ENCODE assay signal across 27 cellular contexts in the genomic region with DNA sequence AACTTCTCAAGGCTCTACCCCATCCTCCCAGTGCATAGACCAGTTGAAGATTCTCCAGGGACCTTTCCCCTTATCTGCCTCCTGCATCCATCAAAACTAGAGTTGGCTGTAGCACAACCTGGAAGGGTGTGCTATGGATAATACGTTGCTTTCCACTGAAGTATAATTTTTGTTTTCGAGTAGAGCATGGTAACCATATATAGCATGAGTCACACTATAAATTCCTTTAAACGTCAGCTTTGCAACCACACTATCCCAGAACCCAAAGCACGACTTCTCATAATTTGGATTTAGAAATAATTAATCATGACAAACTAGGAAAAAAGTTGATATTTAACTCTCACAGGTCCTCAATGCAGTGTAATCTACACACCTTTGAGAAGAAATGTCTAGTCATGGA.
"Had no signal": no experiment of that assay in that cellular context is flagged by ENCODE, and none has a peak within 500 bp of the region (broad histone marks: within the 10 kb centered on the region; RNA-seq: fewer than 3 reads in every experiment).

No MANE protein-coding gene starts in this region.

- H3K27me3 ChIP-seq: Peyer's patch had no signal

- H3K4me3 Mint-ChIP-seq: T-cell; T-helper 1 cell treated with Interleukin-12 subunit alpha and Interleukin-12 subunit beta and Interleukin-4 antibody, amounts not matched to agents 30 μg/mL and 1 μg/mL, for 36 hours had no signal

- H3K36me3 ChIP-seq: Peyer's patch had no signal

- H3K27ac Mint-ChIP-seq: T-cell; T-helper 1 cell treated with Interleukin-12 subunit alpha and Interleukin-12 subunit beta and Interleukin-4 antibody, amounts not matched to agents 30 μg/mL and 1 μg/mL, for 36 hours had no signal

- DNase-seq: IMR-90, Karpas-422, KG1, MM.1S, NCI-H1092 treated with DMSO at 0.1 percent for 48 hours, NCI-H1436, NCI-H187, NCI-H2029, NCI-H2081 treated with DMSO at 0.1 percent for 48 hours, NCI-H2171, NCI-H226, NCI-H446, NCI-H510A, NCI-H524 treated with DMSO at 0.1 percent for 48 hours, NCI-H69, NCI-H774, PC-9, Peyer's patch, Right ventricle myocardium superior, RPMI8226, SIG-M5, SK-N-SH, SW 1271, T-cell had no signal

- H3K4me2 ChIP-seq: PC-9, SK-N-SH had no signal

- H3K4me3 ChIP-seq: PC-9, Peyer's patch had no signal

- H3K9ac ChIP-seq: SK-N-SH had no signal

- H3K4me1 ChIP-seq: Peyer's patch had no signal

- H3K9me3 ChIP-seq: Peyer's patch, SK-N-SH had no signal

- H3K36me3 Mint-ChIP-seq: T-cell had no signal

- H3K4me1 Mint-ChIP-seq: T-cell had no signal

- ATAC-seq: HepG2, T-cell had no signal

- H3K27me3 Mint-ChIP-seq: T-cell had no signal

- H3K27ac ChIP-seq: HL-60, PC-9, Peyer's patch had no signal

- H2AFZ ChIP-seq: PC-9 had no signal
